In the genomic region with DNA sequence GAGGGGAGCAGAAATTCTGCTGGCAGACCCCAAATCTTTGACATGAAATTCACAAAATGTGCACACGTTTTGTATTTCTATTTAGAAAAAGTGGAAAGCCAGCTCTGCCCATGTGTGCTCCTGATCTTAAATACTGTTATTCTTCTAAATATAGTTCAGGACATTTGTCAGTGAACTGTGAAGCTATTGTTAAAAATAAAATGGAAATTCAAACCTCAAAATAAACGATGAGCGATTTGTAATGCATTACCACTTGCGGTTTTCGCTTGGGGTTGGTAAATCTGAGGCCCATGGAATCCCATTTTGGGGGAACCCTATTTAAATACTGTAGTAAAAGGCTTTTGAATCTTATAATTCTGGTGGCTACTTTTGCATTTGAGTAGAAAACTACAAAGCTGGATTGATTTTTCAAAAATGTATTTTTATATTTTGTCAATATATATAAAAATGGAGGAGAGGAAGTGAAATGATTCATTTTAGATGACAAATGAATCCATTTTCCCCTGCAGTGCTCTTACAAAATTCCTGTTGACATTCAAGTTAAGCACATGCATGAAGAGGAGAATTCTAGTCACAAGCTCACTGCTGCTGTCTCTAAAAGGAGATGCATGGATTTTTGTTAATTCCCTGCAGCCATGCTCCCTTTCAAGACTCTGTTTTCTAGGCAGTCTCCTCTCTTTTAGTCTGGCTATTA, we compare ENCODE assay signal across 1 cellular context.
TF ChIP-seq lines count a peak whose summit lies in the region.

No MANE protein-coding gene starts in this region.

TF ChIP-seq in IMR-90, 13 proteins besides CTCF, POLR2A, EP300 and RAD21 (continued from another document):
- TF ChIP-seq BHLHE40 (IDR thresholded peaks at IDR 0.05; ENCODE audit: low read depth, low read length) (no peak), MXI1 (IDR thresholded peaks at IDR 0.05; ENCODE audit: borderline replicate concordance, low read depth, low read length) (no peak), MAZ (IDR thresholded peaks at IDR 0.05; ENCODE audit: borderline replicate concordance, low read depth, low read length) (no peak), FOS (IDR thresholded peaks at IDR 0.05; ENCODE audit: low read depth, low read length) (no peak), SMC3 (IDR thresholded peaks at IDR 0.05; ENCODE audit: low read depth, low read length) (no peak), RFX5 (IDR thresholded peaks at IDR 0.05; ENCODE audit: low read depth, low read length) (no peak), NFE2L2 (IDR thresholded peaks at IDR 0.05; ENCODE audit: low read depth, low read length) (no peak), CHD1 (IDR thresholded peaks at IDR 0.05; ENCODE audit: low read depth, low read length) (no peak), RCOR1 (IDR thresholded peaks at IDR 0.05; ENCODE audit: insufficient replicate concordance, low read length) (no peak)
- TF ChIP-seq, protein P1, sequence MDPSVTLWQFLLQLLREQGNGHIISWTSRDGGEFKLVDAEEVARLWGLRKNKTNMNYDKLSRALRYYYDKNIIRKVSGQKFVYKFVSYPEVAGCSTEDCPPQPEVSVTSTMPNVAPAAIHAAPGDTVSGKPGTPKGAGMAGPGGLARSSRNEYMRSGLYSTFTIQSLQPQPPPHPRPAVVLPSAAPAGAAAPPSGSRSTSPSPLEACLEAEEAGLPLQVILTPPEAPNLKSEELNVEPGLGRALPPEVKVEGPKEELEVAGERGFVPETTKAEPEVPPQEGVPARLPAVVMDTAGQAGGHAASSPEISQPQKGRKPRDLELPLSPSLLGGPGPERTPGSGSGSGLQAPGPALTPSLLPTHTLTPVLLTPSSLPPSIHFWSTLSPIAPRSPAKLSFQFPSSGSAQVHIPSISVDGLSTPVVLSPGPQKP (IDR thresholded peaks at IDR 0.05; ENCODE audit: borderline replicate concordance, low read depth, low read length) = no peak
- TF ChIP-seq, protein P2, sequence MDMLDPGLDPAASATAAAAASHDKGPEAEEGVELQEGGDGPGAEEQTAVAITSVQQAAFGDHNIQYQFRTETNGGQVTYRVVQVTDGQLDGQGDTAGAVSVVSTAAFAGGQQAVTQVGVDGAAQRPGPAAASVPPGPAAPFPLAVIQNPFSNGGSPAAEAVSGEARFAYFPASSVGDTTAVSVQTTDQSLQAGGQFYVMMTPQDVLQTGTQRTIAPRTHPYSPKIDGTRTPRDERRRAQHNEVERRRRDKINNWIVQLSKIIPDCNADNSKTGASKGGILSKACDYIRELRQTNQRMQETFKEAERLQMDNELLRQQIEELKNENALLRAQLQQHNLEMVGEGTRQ (IDR thresholded peaks at IDR 0.05; ENCODE audit: low read depth, low read length) = no peak
TF ChIP-seq in IMR-90: peak in this region for 0.
